In genomic region chr20:38659613-38659880, GRCh38 we compare ENCODE assay signal across 24 cellular contexts. TPM values are rescaled to one million over a fixed set of nuclear protein-coding genes. Genes with fewer than 3 reads are reported as not detected.
"Had no signal": no experiment of that assay in that cellular context is flagged by ENCODE, and none has a peak within 500 bp of the region (broad histone marks: within the 10 kb centered on the region; RNA-seq: fewer than 3 reads in every experiment).

No MANE protein-coding gene starts in this region.

- H3K27ac ChIP-seq: ovary, parathyroid adenoma, psoas muscle, skin epidermis, spleen, suprapubic skin, testis, tibial artery, transverse colon, upper lobe of right lung, uterus had no signal

- H2AFZ ChIP-seq: parathyroid adenoma had no signal

- H3K36me3 ChIP-seq: ovary, spleen, suprapubic skin, tibial artery, transverse colon, upper lobe of right lung, uterus had no signal

- H3K9me3 ChIP-seq: ovary, psoas muscle, suprapubic skin, testis, transverse colon, upper lobe of right lung, uterus had no signal

- H3K27me3 ChIP-seq: ovary, testis, uterus had no signal

- H3K4me2 ChIP-seq: smooth muscle cell had no signal

- H3K4me3 ChIP-seq: ovary, psoas muscle, skin epidermis, smooth muscle cell, spleen, suprapubic skin, testis, tibial artery, transverse colon, upper lobe of right lung, uterus had no signal

- ATAC-seq: psoas muscle, sciatic nerve had no signal

- H3K4me3 Mint-ChIP-seq: naive thymus-derived CD4-positive, alpha-beta T cell; natural killer cell; nephron; neural crest cell; stimulated activated memory B cell treated with anti-CD40 and anti-IgM and Interleukin-4, amounts not matched to agents 10 μg/mL and 1 μg/mL and 100 μg/mL, for 72 hours; stimulated activated naive CD8-positive, alpha-beta T cell treated with anti-CD3 and anti-CD28 coated beads, Interleukin-15, amount 100 ng/mL, for 72 hours; type B pancreatic cell had no signal

- H3K79me2 ChIP-seq: parathyroid adenoma had no signal

- H3K9ac ChIP-seq: parathyroid adenoma had no signal

- H3K4me1 ChIP-seq: parathyroid adenoma, psoas muscle, spleen, suprapubic skin, testis, tibial artery, transverse colon, upper lobe of right lung, uterus had no signal

- H3K36me3 Mint-ChIP-seq: naive thymus-derived CD4-positive, alpha-beta T cell; natural killer cell; stimulated activated memory B cell treated with anti-CD40 and anti-IgM and Interleukin-4, amounts not matched to agents 10 μg/mL and 1 μg/mL and 100 μg/mL, for 72 hours; type B pancreatic cell had no signal

- H3K4me1 Mint-ChIP-seq: naive thymus-derived CD4-positive, alpha-beta T cell; nephron; stimulated activated memory B cell treated with anti-CD40 and anti-IgM and Interleukin-4, amounts not matched to agents 10 μg/mL and 1 μg/mL and 100 μg/mL, for 72 hours had no signal

- H3K27ac Mint-ChIP-seq: naive thymus-derived CD4-positive, alpha-beta T cell; natural killer cell; nephron; progenitor cell of endocrine pancreas; stimulated activated memory B cell treated with anti-CD40 and anti-IgM and Interleukin-4, amounts not matched to agents 10 μg/mL and 1 μg/mL and 100 μg/mL, for 72 hours; stimulated activated naive CD8-positive, alpha-beta T cell treated with anti-CD3 and anti-CD28 coated beads, Interleukin-15, amount 100 ng/mL, for 72 hours; type B pancreatic cell had no signal

- H3K9me3 Mint-ChIP-seq: natural killer cell, nephron, neural crest cell, type B pancreatic cell had no signal

- DNase-seq: natural killer cell, occipital lobe, ovary, psoas muscle, right cardiac atrium, spleen, testis, tibial artery, transverse colon, upper lobe of right lung, uterus had no signal

RNA-seq across cellular contexts. Expression of gene ARHGAP40, which starts 57.9 kb away (rescaled TPM):
- total RNA-seq: naive thymus-derived CD4-positive, alpha-beta T cell; natural killer cell; neural crest cell; occipital lobe; osteoblast; ovary; progenitor cell of endocrine pancreas; psoas muscle; right cardiac atrium; sciatic nerve; spleen; transverse colon had no signal
- polyA plus RNA-seq: naive thymus-derived CD4-positive, alpha-beta T cell; ovary; right cardiac atrium; smooth muscle cell had no signal
